8 cellular contexts compared by ENCODE assay signal in the genomic region with DNA sequence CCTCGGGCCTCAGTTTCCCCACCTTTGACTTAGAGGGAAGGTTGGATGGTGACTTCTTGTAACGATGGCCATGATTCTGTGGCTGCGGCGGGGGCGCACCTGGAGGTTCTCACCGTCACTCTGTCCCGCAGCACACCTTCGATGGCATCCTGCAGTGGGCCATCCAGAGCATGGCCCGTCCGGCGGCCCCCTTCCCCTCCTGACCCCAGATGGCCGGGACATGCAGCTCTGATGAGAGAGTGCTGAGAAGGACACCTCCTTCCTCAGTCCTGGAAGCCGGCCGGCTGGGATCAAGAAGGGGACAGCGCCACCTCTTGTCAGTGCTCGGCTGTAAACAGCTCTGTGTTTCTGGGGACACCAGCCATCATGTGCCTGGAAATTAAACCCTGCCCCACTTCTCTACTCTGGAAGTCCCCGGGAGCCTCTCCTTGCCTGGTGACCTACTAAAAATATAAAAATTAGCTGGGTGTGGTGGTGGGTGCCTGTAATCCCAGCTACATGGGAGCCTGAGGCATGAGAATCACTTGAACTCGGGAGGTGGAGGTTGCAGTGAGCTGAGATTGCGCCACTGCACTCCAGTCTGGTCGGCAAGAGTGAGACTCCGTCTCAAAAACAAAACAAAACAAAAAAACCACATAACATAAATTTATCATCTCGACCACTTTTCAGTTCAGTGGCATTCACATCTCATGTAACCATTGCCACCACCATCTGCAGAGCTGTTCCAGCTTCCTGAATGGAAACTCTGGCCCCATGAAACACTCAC. TPM values are rescaled to one million over a fixed set of nuclear protein-coding genes. Genes with fewer than 3 reads are reported as not detected.
DNase-seq lines count a peak whose midpoint lies in the region; ATAC-seq and TF ChIP-seq lines count a peak whose summit lies in the region.

No MANE protein-coding gene starts in this region.

- H3K27ac ChIP-seq in neutrophil (no peak overlapping the region), subcutaneous abdominal adipose tissue (ENCODE audit: low read depth, low read length) (peak overlapping the region; percentile 60)

- H3K27ac Mint-ChIP-seq in activated T-helper 2 cell treated with anti-CD3 and anti-CD28 coated beads, Interferon-gamma antibody, Interleukin-2, Interleukin-4, amounts not matched to agents 10 μg/mL and 5 μg/mL and 100 μg/mL, durations not matched to agents 14 hours and 24 hours and 36 hours: peak overlapping the region; percentile 17

- no peak overlapping the region for H3K4me3 Mint-ChIP-seq in activated T-helper 2 cell treated with anti-CD3 and anti-CD28 coated beads, Interferon-gamma antibody, Interleukin-2, Interleukin-4, amounts not matched to agents 10 μg/mL and 5 μg/mL and 100 μg/mL, durations not matched to agents 14 hours and 24 hours and 36 hours (ENCODE audit: low read depth)

- no peaks in the 10 kb centered on the region for H3K27me3 Mint-ChIP-seq in activated T-helper 2 cell treated with anti-CD3 and anti-CD28 coated beads, Interferon-gamma antibody, Interleukin-2, Interleukin-4, amounts not matched to agents 10 μg/mL and 5 μg/mL and 100 μg/mL, durations not matched to agents 14 hours and 24 hours and 36 hours (ENCODE audit: low read depth)

- intact Hi-C loops in activated T-helper 2 cell treated with anti-CD3 and anti-CD28 coated beads, Interferon-gamma antibody, Interleukin-2, Interleukin-4, amounts not matched to agents 10 μg/mL and 5 μg/mL and 100 μg/mL, durations not matched to agents 14 hours and 24 hours and 36 hours (cut with micrococcal nuclease): no loop called here

- no peaks in the 10 kb centered on the region for H3K9me3 Mint-ChIP-seq in activated T-helper 2 cell treated with anti-CD3 and anti-CD28 coated beads, Interferon-gamma antibody, Interleukin-2, Interleukin-4, amounts not matched to agents 10 μg/mL and 5 μg/mL and 100 μg/mL, durations not matched to agents 14 hours and 24 hours and 36 hours

- H3K9me3 ChIP-seq in neutrophil (no peaks in the 10 kb centered on the region), subcutaneous abdominal adipose tissue (ENCODE audit: control insufficient read depth in 5 of 5, low read length in 5 of 5) (no peaks in the 10 kb centered on the region)

- H3K27me3 ChIP-seq in neutrophil (peaks cover 46% of the 10 kb centered on the region), subcutaneous abdominal adipose tissue (ENCODE audit: control insufficient read depth in 5 of 5, insufficient read depth in 4 of 5, low read length in 5 of 5) (no peaks in the 10 kb centered on the region)

- H3K9ac ChIP-seq in subcutaneous abdominal adipose tissue (ENCODE audit: low read length in 5 of 5): no peak overlapping the region

- peak; percentile 78 for DNase-seq in EL
- DNase-seq in M059J (ENCODE audit: low read depth): peak; percentile 82
- peak; percentile 7 for DNase-seq in SIG-M5 (lab: John Stamatoyannopoulos, UW)
- DNase-seq in activated T-helper 2 cell treated with anti-CD3 and anti-CD28 coated beads, Interferon-gamma antibody, Interleukin-2, Interleukin-4, amounts not matched to agents 10 μg/mL and 5 μg/mL and 100 μg/mL, durations not matched to agents 14 hours and 24 hours and 36 hours (ENCODE audit: low spot score): peak; percentile 66
- peak; percentile 81 for DNase-seq in fibroblast of the aortic adventitia (ENCODE audit: low read depth)

- peaks cover 3% of the 10 kb centered on the region for H3K36me3 Mint-ChIP-seq in activated T-helper 2 cell treated with anti-CD3 and anti-CD28 coated beads, Interferon-gamma antibody, Interleukin-2, Interleukin-4, amounts not matched to agents 10 μg/mL and 5 μg/mL and 100 μg/mL, durations not matched to agents 14 hours and 24 hours and 36 hours (ENCODE audit: low read depth)

- no peak for ATAC-seq in HG03565 (IDR thresholded peaks at IDR 0.05; ENCODE audit: unreplicated experiment)

- TF ChIP-seq CTCF in fibroblast of the aortic adventitia (IDR thresholded peaks at IDR 0.05; ENCODE audit: insufficient read depth, low read length) (peak; percentile 78), neutrophil (IDR thresholded peaks at IDR 0.05) (peak; percentile 67)

- H3K4me1 ChIP-seq in neutrophil (ENCODE audit: control insufficient read depth in 1 of 2, insufficient read depth in 1 of 2, low read depth in 1 of 2, low read length in 1 of 2): peaks cover 38 to 40% of the 10 kb centered on the region in 2 experiments
- peaks cover 7 to 64% (median 60%) of the 10 kb centered on the region in 5 donors for H3K4me1 ChIP-seq in subcutaneous abdominal adipose tissue (ENCODE audit: control insufficient read depth in 5 of 5, insufficient read depth in 5 of 5, low read length in 5 of 5)

- peaks cover 25% of the 10 kb centered on the region for H3K4me1 Mint-ChIP-seq in activated T-helper 2 cell treated with anti-CD3 and anti-CD28 coated beads, Interferon-gamma antibody, Interleukin-2, Interleukin-4, amounts not matched to agents 10 μg/mL and 5 μg/mL and 100 μg/mL, durations not matched to agents 14 hours and 24 hours and 36 hours (ENCODE audit: low read depth)

- H3K36me3 ChIP-seq in neutrophil (no peaks in the 10 kb centered on the region), subcutaneous abdominal adipose tissue (ENCODE audit: control insufficient read depth in 5 of 5, insufficient read depth in 5 of 5, low read length in 5 of 5) (no peaks in the 10 kb centered on the region)

- H3K4me3 ChIP-seq in fibroblast of the aortic adventitia (ENCODE audit: low read depth, low read length) (no peak overlapping the region), neutrophil (ENCODE audit: low read depth in 1 of 2, low read length in 1 of 2) (no peak overlapping the region), subcutaneous abdominal adipose tissue (ENCODE audit: low read depth in 1 of 5, low read length in 5 of 5) (peak overlapping the region in 2 of 5 donors; percentile 32 to 37)

RNA-seq across cellular contexts. Expression of gene PFKL, which starts 2.1 kb away (rescaled TPM):
- 129 and 226 TPM in 2 replicates for total RNA-seq in M059J (2014; rRNA removed; shearing (Covaris generic))
- total RNA-seq in activated T-helper 2 cell treated with anti-CD3 and anti-CD28 coated beads, Interferon-gamma antibody, Interleukin-2, Interleukin-4, amounts not matched to agents 10 μg/mL and 5 μg/mL and 100 μg/mL, durations not matched to agents 14 hours and 24 hours and 36 hours: 156 and 158 TPM in 2 replicates
- 96.8 and 114 TPM in 2 replicates for total RNA-seq in fibroblast of the aortic adventitia (ENCODE audit: low replicate concordance)

RNA-seq across cellular contexts. Expression of gene AIRE, which starts 12.0 kb away (rescaled TPM):
- total RNA-seq in M059J (2014; rRNA removed; shearing (Covaris generic)): not detected in 2 replicates
- total RNA-seq in activated T-helper 2 cell treated with anti-CD3 and anti-CD28 coated beads, Interferon-gamma antibody, Interleukin-2, Interleukin-4, amounts not matched to agents 10 μg/mL and 5 μg/mL and 100 μg/mL, durations not matched to agents 14 hours and 24 hours and 36 hours: not detected in 2 replicates
- not detected in 2 replicates for total RNA-seq in fibroblast of the aortic adventitia (ENCODE audit: low replicate concordance)

RNA-seq across cellular contexts. Expression of gene DNMT3L, which starts 36.0 kb away (rescaled TPM):
- total RNA-seq in M059J (2014; rRNA removed; shearing (Covaris generic)): not detected in 2 replicates
- not detected in 2 replicates for total RNA-seq in activated T-helper 2 cell treated with anti-CD3 and anti-CD28 coated beads, Interferon-gamma antibody, Interleukin-2, Interleukin-4, amounts not matched to agents 10 μg/mL and 5 μg/mL and 100 μg/mL, durations not matched to agents 14 hours and 24 hours and 36 hours
- total RNA-seq in fibroblast of the aortic adventitia (ENCODE audit: low replicate concordance): not detected in 2 replicates

RNA-seq across cellular contexts. Expression of gene CFAP410, which starts 41.5 kb away (rescaled TPM):
- total RNA-seq in M059J (2014; rRNA removed; shearing (Covaris generic)): 30.5 and 33.4 TPM in 2 replicates
- total RNA-seq in activated T-helper 2 cell treated with anti-CD3 and anti-CD28 coated beads, Interferon-gamma antibody, Interleukin-2, Interleukin-4, amounts not matched to agents 10 μg/mL and 5 μg/mL and 100 μg/mL, durations not matched to agents 14 hours and 24 hours and 36 hours: 13.8 and 15.2 TPM in 2 replicates
- 9.4 and 17.7 TPM in 2 replicates for total RNA-seq in fibroblast of the aortic adventitia (ENCODE audit: low replicate concordance)

RNA-seq across cellular contexts. Expression of gene TRPM2, which starts 55.7 kb away (rescaled TPM):
- total RNA-seq in M059J (2014; rRNA removed; shearing (Covaris generic)): 0.99 and 1.3 TPM in 2 replicates
- total RNA-seq in activated T-helper 2 cell treated with anti-CD3 and anti-CD28 coated beads, Interferon-gamma antibody, Interleukin-2, Interleukin-4, amounts not matched to agents 10 μg/mL and 5 μg/mL and 100 μg/mL, durations not matched to agents 14 hours and 24 hours and 36 hours: 6.7 and 7.3 TPM in 2 replicates
- 0.08 TPM in 1 of 2 replicates, not detected in the other for total RNA-seq in fibroblast of the aortic adventitia (ENCODE audit: low replicate concordance)

Comparison
In these comparisons a context has a peak if more than half of its experiments do, and no peak if none do; other contexts are left out.
1. DNase-seq: peak in every context shown above with its lines; median percentile 82 in M059J; 81 in fibroblast of the aortic adventitia; 78 in EL; 66 in activated T-helper 2 cell treated with anti-CD3 and anti-CD28 coated beads, Interferon-gamma antibody, Interleukin-2, Interleukin-4, amounts not matched to agents 10 μg/mL and 5 μg/mL and 100 μg/mL, durations not matched to agents 14 hours and 24 hours and 36 hours; 7 in SIG-M5.